Comparison of ENCODE assay signal across 11 cellular contexts in genomic region chr12:110135012-110135411, GRCh38. TPM values are rescaled to one million over a fixed set of nuclear protein-coding genes. Genes with fewer than 3 reads are reported as not detected.
DNase-seq lines count a peak whose midpoint lies in the region; ATAC-seq, FAIRE-seq and TF ChIP-seq lines count a peak whose summit lies in the region.
"Had no signal": no experiment of that assay in that cellular context is flagged by ENCODE, and none has a peak within 500 bp of the region (broad histone marks: within the 10 kb centered on the region; RNA-seq: fewer than 3 reads in every experiment).

No MANE protein-coding gene starts in this region.

- CTCF ChIA-PET in GM12878 (lab: Yijun Ruan, JAX), result interaction anchor here (0.9 to 1.0 kb wide), 3 partner anchors 145 to 296 kb away, joined by 3 to 4 read pairs (median 3); no protein-coding TSS in a partner anchor

- no peaks in the 10 kb centered on the region for H3K9me3 ChIP-seq in Karpas-422 (ENCODE audit: low read length)
- no peaks in the 10 kb centered on the region for H3K9me3 ChIP-seq in GM12878 (replicated peaks; ENCODE audit: control insufficient read depth, insufficient read depth, low read length)
- no peaks in the 10 kb centered on the region for H3K9me3 ChIP-seq in SJCRH30 (replicated peaks)
- no peaks in the 10 kb centered on the region for H3K9me3 ChIP-seq in testis
- H3K9me3 ChIP-seq: pancreas had no signal

- H4K20me1 ChIP-seq in Karpas-422 (ENCODE audit: insufficient read depth, low read depth, low read length) (no peaks in the 10 kb centered on the region), GM12878 (ENCODE audit: control insufficient read depth, insufficient read depth) (no peaks in the 10 kb centered on the region)

- H3K4me2 ChIP-seq in Karpas-422 (ENCODE audit: low read depth, low read length, poor library complexity, severe bottlenecking) (peak overlapping the region; percentile 36), GM12878 (ENCODE audit: control insufficient read depth, insufficient read depth) (no peak overlapping the region)

- no peak for TF ChIP-seq EP300 in GM12878 (IDR thresholded peaks at IDR 0.05; ENCODE audit: borderline replicate concordance in 1 of 2, control insufficient read depth in 1 of 2, low read depth in 2 of 2, low read length in 2 of 2)

- RAD21 ChIA-PET in GM12878 (lab: Charles Lee; ENCODE audit: unreplicated experiment), result interaction anchor here (1.4 kb wide), 1 partner anchor 10 kb away, joined by 4 read pairs; the partner anchor contains the start of gene IFT81

- ATAC-seq in GM12878, result peak; percentile 41
- ATAC-seq in naive thymus-derived CD8-positive, alpha-beta T cell, result peak; percentile 28 to 53
- no peak for ATAC-seq in HG03439 (IDR thresholded peaks at IDR 0.05; ENCODE audit: unreplicated experiment)
- ATAC-seq: pancreas had no signal

- peaks cover 17% of the 10 kb centered on the region for H3K4me1 ChIP-seq in Karpas-422 (ENCODE audit: low read length)
- H3K4me1 ChIP-seq in GM12878 (ENCODE audit: control insufficient read depth, insufficient read depth, low read length), result no peaks in the 10 kb centered on the region
- no peaks in the 10 kb centered on the region for H3K4me1 ChIP-seq in SJCRH30
- no peaks in the 10 kb centered on the region for H3K4me1 ChIP-seq in testis
- H3K4me1 ChIP-seq: pancreas had no signal

- H3K4me3 Mint-ChIP-seq in naive thymus-derived CD8-positive, alpha-beta T cell, result no peak overlapping the region
- H3K4me3 Mint-ChIP-seq: activated naive CD8-positive, alpha-beta T cell had no signal

- peak overlapping the region in 1 of 10 donors; percentile 49 for H3K27ac Mint-ChIP-seq in naive thymus-derived CD8-positive, alpha-beta T cell
- H3K27ac Mint-ChIP-seq: activated naive CD8-positive, alpha-beta T cell had no signal

- H3K36me3 Mint-ChIP-seq in naive thymus-derived CD8-positive, alpha-beta T cell, result no peaks in the 10 kb centered on the region

- H3K4me1 Mint-ChIP-seq in naive thymus-derived CD8-positive, alpha-beta T cell, result peaks cover 0 to 6% (median 3%) of the 10 kb centered on the region in 4 donors

- H3K27ac ChIP-seq in Karpas-422 (ENCODE audit: low read length) (no peak overlapping the region), GM12878 (ENCODE audit: control insufficient read depth, insufficient read depth) (no peak overlapping the region), SJCRH30 (no peak overlapping the region), testis (no peak overlapping the region)
- H3K27ac ChIP-seq: epithelial cell of prostate, pancreas had no signal

- POLR2A ChIA-PET in GM12878 (lab: Charles Lee), result interaction anchor here (0.6 to 0.7 kb wide), 5 partner anchors 10 to 1729 kb away, joined by 3 to 6 read pairs (median 3); no protein-coding TSS in a partner anchor
- POLR2A ChIA-PET in naive thymus-derived CD8-positive, alpha-beta T cell (lab: Charles Lee), result interaction anchor here (0.6 to 2.5 kb wide), 3 partner anchors 10 to 146 kb away, joined by 3 to 6 read pairs (median 3); partner anchors contain the start of gene ATP2A2

- H3K4me3 ChIP-seq in Karpas-422 (ENCODE audit: low read length) (no peak overlapping the region), GM12878 (no peak overlapping the region), SJCRH30 (no peak overlapping the region), testis (no peak overlapping the region)
- H3K4me3 ChIP-seq: pancreas had no signal

- intact Hi-C loops in GM12878 (cut with micrococcal nuclease; ENCODE audit: unreplicated experiment) (no loop called here), testis (cut with DNase I; ENCODE audit: low total_unique reads) (no loop called here)

- in situ Hi-C loops in GM12878 (cut with MboI), result no loop called here

- 29% methylated on average over 2 of the region's 2 CpGs for whole genome bisulfite sequencing in GM12878 (ENCODE audit: insufficient coverage, insufficient replicate concordance, low lambda C conversion rate, missing lambda C conversion rate)
- WGBS in testis, 2 donors, result 39 to 41% methylated on average over 2 of the region's 2 CpGs

- DNase-seq in COLO829 (ENCODE audit: low spot score) (peak; percentile 71), Karpas-422 (peak; percentile 76), GM12878 (ENCODE audit: low read depth, low spot score) (no peak), SJCRH30 (no peak), GM19239 (ENCODE audit: insufficient read length, low spot score) (no peak), testis (no peak)
- DNase-seq in naive thymus-derived CD8-positive, alpha-beta T cell, result peak in 1 of 10 donors; percentile 9
- DNase-seq: pancreas had no signal

- no TSS peak for BruUV-seq in GM12878 (replicated peaks; lab: Mats Ljungman, UMichigan)

- H3K27me3 Mint-ChIP-seq in naive thymus-derived CD8-positive, alpha-beta T cell, result no peaks in the 10 kb centered on the region
- H3K27me3 Mint-ChIP-seq: activated naive CD8-positive, alpha-beta T cell had no signal

- H3K9me2 ChIP-seq in Karpas-422 (replicated peaks; ENCODE audit: insufficient read depth, low read length), result no peaks in the 10 kb centered on the region

- SMC1A ChIA-PET in GM12878 (lab: Charles Lee; ENCODE audit: uncharacterized antibody, unreplicated experiment), result interaction anchor here (0.9 to 1.5 kb wide), 6 partner anchors 9 to 143 kb away, joined by 3 to 5 read pairs (median 3); partner anchors contain the start of gene IFT81

- no peaks in the 10 kb centered on the region for H3K9me3 Mint-ChIP-seq in naive thymus-derived CD8-positive, alpha-beta T cell

- no peaks in the 10 kb centered on the region for H3K79me2 ChIP-seq in Karpas-422 (ENCODE audit: low read length)
- H3K79me2 ChIP-seq in GM12878 (ENCODE audit: control insufficient read depth, insufficient read depth, low read length), result no peaks in the 10 kb centered on the region

- FAIRE-seq in GM12878 (lab: Jason Lieb, UNC) (peak; percentile 61), GM19239 (lab: Jason Lieb, UNC) (no peak)
- FAIRE-seq: pancreas had no signal

- no peaks in the 10 kb centered on the region for H3K27me3 ChIP-seq in Karpas-422 (ENCODE audit: low read length)
- H3K27me3 ChIP-seq in GM12878 (replicated peaks in 1 of 2; ENCODE audit: control insufficient read depth in 2 of 2, insufficient read depth in 2 of 2, low read length in 1 of 2), result no peaks in the 10 kb centered on the region
- no peaks in the 10 kb centered on the region for H3K27me3 ChIP-seq in SJCRH30
- H3K27me3 ChIP-seq in testis, result no peaks in the 10 kb centered on the region
- H3K27me3 ChIP-seq: pancreas had no signal

- TF ChIP-seq CTCF in GM12878 (IDR thresholded peaks at IDR 0.05 in 2 of 3, conservative IDR thresholded peaks at IDR 0.05 in 1 of 3; ENCODE audit: control insufficient read depth in 2 of 3, extremely low read depth in 1 of 3, insufficient read depth in 1 of 3, low read depth in 3 of 3, low read length in 3 of 3) (no peak), testis (IDR thresholded peaks at IDR 0.05) (no peak)

- TF ChIP-seq POLR2A in GM12878 (IDR thresholded peaks at IDR 0.05; ENCODE audit: low read depth, low read length) (no peak), testis (IDR thresholded peaks at IDR 0.05) (no peak)

- H3K9ac ChIP-seq in Karpas-422 (ENCODE audit: low read length) (no peak overlapping the region), GM12878 (ENCODE audit: control insufficient read depth, insufficient read depth, low read length) (no peak overlapping the region)

- no peak for TF ChIP-seq RAD21 in GM12878 (IDR thresholded peaks at IDR 0.05; ENCODE audit: insufficient read depth, low read depth, low read length)

- H3K36me3 ChIP-seq in Karpas-422 (ENCODE audit: insufficient read depth, low read length) (no peaks in the 10 kb centered on the region), GM12878 (ENCODE audit: control insufficient read depth in 2 of 2, insufficient read depth in 2 of 2, low read length in 1 of 2) (no peaks in the 10 kb centered on the region; a peak in 1 of 4 replicates), SJCRH30 (peaks cover 7% of the 10 kb centered on the region; the same call in 1 of the 2 replicates), testis (ENCODE audit: low read depth, missing control alignments) (no peaks in the 10 kb centered on the region)

- H2AFZ ChIP-seq in Karpas-422 (ENCODE audit: low read length), result no peak overlapping the region
- H2AFZ ChIP-seq in GM12878 (ENCODE audit: control insufficient read depth, low read depth, low read length), result no peak overlapping the region

TF ChIP-seq in GM12878, 131 proteins besides CTCF, POLR2A, EP300 and RAD21 (continues in another document):
- TF ChIP-seq IRF4 (IDR thresholded peaks at IDR 0.05; ENCODE audit: low read depth, low read length) (no peak), IRF3 (IDR thresholded peaks at IDR 0.05) (no peak), STAT3 (IDR thresholded peaks at IDR 0.05; ENCODE audit: low read depth, low read length) (no peak)

RNA-seq across cellular contexts. Expression of gene IFT81, which starts 10.9 kb away (rescaled TPM):
- 9.4 and 9.9 TPM in 2 replicates for total RNA-seq in Karpas-422 (2014; rRNA removed; shearing (Covaris generic); ENCODE audit: low replicate concordance)
- total RNA-seq in GM12878 (2013; cell fraction: nucleolus; rRNA removed), result 15.7 and 17.5 TPM in 2 replicates
- total RNA-seq in GM12878 (2014; rRNA removed) (4.1 and 4.2 TPM in 2 replicates), GM12878 (2014; rRNA removed; fragmentation: Illumina TruSeq; extraction: Trizol) (7.4 and 8.6 TPM in 2 replicates), GM12878 (2021) (5.5 and 6.1 TPM in 2 replicates), testis (10 to 100 TPM; 26.7 to 43.4 TPM)
- polyA plus RNA-seq in GM12878 (2011; ENCODE audit: low read depth), result 2.8 TPM
- polyA plus RNA-seq in GM12878 (2011; rRNA removed) (5.3 and 12.0 TPM in 2 replicates), GM12878 (2014; fragmentation: Illumina TruSeq; extraction: Trizol) (8.2 and 10.4 TPM in 2 replicates), GM12878 (2014; fragmentation: Nextera tagmentation; extraction: Ambion mirVana) (1 to 10 TPM; 5.3 to 5.8 TPM), GM12878 (2014; rRNA removed) (4.3 and 5.4 TPM in 2 replicates), GM12878 (2016; fragmentation: Nextera tagmentation; extraction: Ambion mirVana) (1 to 10 TPM; 9.4 to 9.9 TPM), testis (ENCODE audit: insufficient read depth, low read depth, low replicate concordance) (20.1 TPM)
- polyA plus RNA-seq in GM12878 (2011; cell fraction: cytosol; rRNA removed), result 1.3 and 1.6 TPM in 2 replicates
- 5.7 and 6.2 TPM in 2 replicates for polyA plus RNA-seq in GM12878 (2011; cell fraction: nucleus; rRNA removed)
- 4.3 and 5.0 TPM in 2 replicates for polyA plus RNA-seq in GM12878 (2012)
- polyA minus RNA-seq in GM12878 (2011; rRNA and poly(A)+ RNA removed), result 1.6 and 2.6 TPM in 2 replicates
- polyA minus RNA-seq in GM12878 (2011; cell fraction: cytosol; rRNA and poly(A)+ RNA removed), result 2.3 and 2.8 TPM in 2 replicates
- polyA minus RNA-seq in GM12878 (2011; cell fraction: nucleus; rRNA and poly(A)+ RNA removed), result 3.0 and 4.6 TPM in 2 replicates
- 1 to 10 TPM; 2.3 to 2.5 TPM for total RNA-seq in naive thymus-derived CD8-positive, alpha-beta T cell
- under 1 TPM; 0.45 to 0.82 (median 0.56) TPM for polyA plus RNA-seq in naive thymus-derived CD8-positive, alpha-beta T cell
- 15.5 and 16.9 TPM in 2 replicates for total RNA-seq in SJCRH30 (2014; rRNA removed; shearing (Covaris generic))

Comparison
In these comparisons a context has a peak if more than half of its experiments do, and no peak if none do; other contexts are left out.
1. DNase-seq: peak in COLO829 (single experiment) and Karpas-422 (single experiment); none in GM12878 (single experiment), SJCRH30 (0 of 2), GM19239 (single experiment) and testis (single experiment).